In genomic region chr1:62783736-62784508, GRCh38 we compare ENCODE assay signal across 8 cellular contexts.
A peak's percentile ranks its signal among the peaks of the same experiment; 100 is the strongest.
DNase-seq lines count a peak whose midpoint lies in the region; FAIRE-seq and TF ChIP-seq lines count a peak whose summit lies in the region.

Gene ATG4C (plus strand): TSS chr1:62784132. CDS start chr1:62803787, 19,655 bp downstream.

- H3K4me1 ChIP-seq in MM.1S (ENCODE audit: low read length) (peaks cover 9% of the 10 kb centered on the region; the same call in 1 of the 2 replicates), neuron (ENCODE audit: insufficient read depth, low read length) (peaks cover 5% of the 10 kb centered on the region), subcutaneous abdominal adipose tissue (ENCODE audit: control insufficient read depth in 5 of 5, insufficient read depth in 5 of 5, low read length in 5 of 5) (peaks cover 5 to 14% (median 12%) of the 10 kb centered on the region in 5 donors)

- H3K4me3 ChIP-seq in MM.1S (ENCODE audit: low read length), result peak within 1 kb of the TSS; percentile 93
- H3K4me3 ChIP-seq in neuron (ENCODE audit: low read length), result peak within 1 kb of the TSS; percentile 98
- H3K4me3 ChIP-seq in subcutaneous abdominal adipose tissue (ENCODE audit: low read depth in 1 of 5, low read length in 5 of 5), result peak within 1 kb of the TSS; percentile 77 to 100 (median 81)

- peak; percentile 93 for FAIRE-seq in G401.6 (lab: Jason Lieb, UNC)

- H3K36me3 ChIP-seq in MM.1S (replicated peaks; ENCODE audit: insufficient read depth, low read length), result no peaks in the 10 kb centered on the region
- H3K36me3 ChIP-seq in neuron (ENCODE audit: insufficient read depth, low read length), result no peaks in the 10 kb centered on the region
- H3K36me3 ChIP-seq in subcutaneous abdominal adipose tissue (ENCODE audit: control insufficient read depth in 5 of 5, insufficient read depth in 5 of 5, low read length in 5 of 5), result no peaks in the 10 kb centered on the region

- 0 out of 2 replicates have a peak, but pooled peaks cover 6% of the 10 kb centered on the region for H3F3A ChIP-seq in MM.1S (ENCODE audit: insufficient read depth, low read length)

- H3K4me2 ChIP-seq in MM.1S (ENCODE audit: low read depth, low read length), result peak within 1 kb of the TSS; percentile 90

- peaks cover 32% of the 10 kb centered on the region for H3K79me2 ChIP-seq in MM.1S (ENCODE audit: low read length)

- H4K20me1 ChIP-seq in MM.1S (ENCODE audit: insufficient read depth, low read length), result no peaks in the 10 kb centered on the region

- peak within 1 kb of the TSS; percentile 67 for H3K9ac ChIP-seq in MM.1S (ENCODE audit: low read length)
- H3K9ac ChIP-seq in subcutaneous abdominal adipose tissue (ENCODE audit: low read length in 5 of 5), result peak within 1 kb of the TSS; percentile 83 to 97 (median 93)

- peak within 1 kb of the TSS; percentile 91 for H2AFZ ChIP-seq in MM.1S (ENCODE audit: low read length)
- peak within 1 kb of the TSS; percentile 91 for H2AFZ ChIP-seq in neuron (ENCODE audit: low read depth, low read length)

- H3K9me2 ChIP-seq in MM.1S (replicated peaks; ENCODE audit: insufficient read depth, low read length), result no peaks in the 10 kb centered on the region

- H3K27ac ChIP-seq in MM.1S (ENCODE audit: low read length), result peak within 1 kb of the TSS; percentile 65; the same call in 1 of the 2 replicates
- H3K27ac ChIP-seq in subcutaneous abdominal adipose tissue (ENCODE audit: low read depth, low read length), result peak within 1 kb of the TSS; percentile 95

- DNase-seq in HCEC 1CT (peak; percentile 99), MM.1S (peak; percentile 98), SHP77 treated with DMSO at 0.1 percent for 48 hours (lab: John Stamatoyannopoulos, UW) (peak; percentile 97), activated gamma-delta T cell (lab: John Stamatoyannopoulos, UW) (peak; percentile 70), foreskin melanocyte (peak; percentile 98)

- H3K9me3 ChIP-seq in MM.1S (replicated peaks; ENCODE audit: insufficient read depth, low read length) (no peaks in the 10 kb centered on the region), neuron (ENCODE audit: low read length) (no peaks in the 10 kb centered on the region), subcutaneous abdominal adipose tissue (ENCODE audit: control insufficient read depth in 5 of 5, low read length in 5 of 5) (no peaks in the 10 kb centered on the region)

- H3K27me3 ChIP-seq in MM.1S (replicated peaks; ENCODE audit: insufficient read depth, low read length), result no peaks in the 10 kb centered on the region
- H3K27me3 ChIP-seq in neuron (ENCODE audit: insufficient read depth, low read length), result no peaks in the 10 kb centered on the region
- no peaks in the 10 kb centered on the region for H3K27me3 ChIP-seq in subcutaneous abdominal adipose tissue (ENCODE audit: control insufficient read depth in 5 of 5, insufficient read depth in 4 of 5, low read length in 5 of 5)

- no peak for TF ChIP-seq CTCF in MM.1S (IDR thresholded peaks at IDR 0.05; ENCODE audit: low read length)

Comparison
In these comparisons a context has a peak if more than half of its experiments do, and no peak if none do; other contexts are left out.
1. Peak in every context shown above with its lines: DNase-seq, H3K4me3 ChIP-seq and H3K27ac ChIP-seq.